In the genomic region with DNA sequence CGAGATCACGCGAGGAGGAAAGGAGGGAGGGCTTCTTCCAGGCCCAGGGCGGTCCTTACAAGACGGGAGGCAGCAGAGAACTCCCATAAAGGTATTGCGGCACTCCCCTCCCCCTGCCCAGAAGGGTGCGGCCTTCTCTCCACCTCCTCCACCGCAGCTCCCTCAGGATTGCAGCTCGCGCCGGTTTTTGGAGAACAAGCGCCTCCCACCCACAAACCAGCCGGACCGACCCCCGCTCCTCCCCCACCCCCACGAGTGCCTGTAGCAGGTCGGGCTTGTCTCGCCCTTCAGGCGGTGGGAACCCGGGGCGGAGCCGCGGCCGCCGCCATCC, we compare ENCODE assay signal across 8 cellular contexts.
A peak's percentile ranks its signal among the peaks of the same experiment; 100 is the strongest.
DNase-seq lines count a peak whose midpoint lies in the region; TF ChIP-seq lines count a peak whose summit lies in the region.

No MANE protein-coding gene starts in this region.

- H3K9ac ChIP-seq in Loucy (ENCODE audit: low read depth, low read length, poor library complexity, severe bottlenecking) (peak overlapping the region; percentile 92), SK-N-MC (ENCODE audit: insufficient read length) (peak overlapping the region; percentile 68)

- H3K9me2 ChIP-seq in Loucy (replicated peaks; ENCODE audit: low read depth, low read length), result no peaks in the 10 kb centered on the region

- H3K4me2 ChIP-seq in Loucy (ENCODE audit: low read depth, low read length, poor library complexity, severe bottlenecking), result peak overlapping the region; percentile 96

- peaks cover 9% of the 10 kb centered on the region; the same call in 1 of the 2 replicates for H3F3A ChIP-seq in Loucy (ENCODE audit: low read depth)

- DNase-seq in DMS53 (lab: John Stamatoyannopoulos, UW), result peak; percentile 83
- DNase-seq in DMS53 treated with DMSO at 0.1 percent for 48 hours (lab: John Stamatoyannopoulos, UW; ENCODE audit: unreplicated experiment), result no peak
- peak; percentile 97 for DNase-seq in HCEC 1CT
- peak; percentile 56 for DNase-seq in SK-N-MC (ENCODE audit: low read depth, low spot score)
- DNase-seq in brain pericyte (ENCODE audit: low read depth, low spot score), result peak; percentile 88
- DNase-seq in iPS-NIHi7 (ENCODE audit: extremely low spot score), result peak; percentile 75
- DNase-seq in stimulated activated CD4-positive, alpha-beta T cell treated with anti-CD3 and anti-CD28 coated beads, Interleukin-15, amount 100 ng/mL, for 24 hours, result peak; percentile 89

- peaks cover 50% of the 10 kb centered on the region for H3K4me1 ChIP-seq in Loucy (ENCODE audit: insufficient read depth, low read length, poor library complexity, severe bottlenecking)

- peaks cover 85% of the 10 kb centered on the region for H3K79me2 ChIP-seq in Loucy (ENCODE audit: insufficient read depth, low read length)

- H3K27me3 ChIP-seq in Loucy (ENCODE audit: insufficient read depth, low read length, poor library complexity, severe bottlenecking), result peaks cover 5% of the 10 kb centered on the region

- peaks cover 27% of the 10 kb centered on the region; the same call in 1 of the 2 replicates for H3K36me3 ChIP-seq in Loucy (ENCODE audit: insufficient read depth, low read length)
- H3K36me3 ChIP-seq in SK-N-MC (ENCODE audit: insufficient read depth, low read length), result peaks cover 41% of the 10 kb centered on the region

- TF ChIP-seq CTCF in Loucy (conservative IDR thresholded peaks at IDR 0.05; ENCODE audit: low read length), result no peak

- peak overlapping the region; percentile 97 for H3K27ac ChIP-seq in SK-N-MC

- H2AFZ ChIP-seq in Loucy (ENCODE audit: low read length), result no peak overlapping the region; the same call in 1 of the 2 replicates

- H4K20me1 ChIP-seq in Loucy (ENCODE audit: insufficient read depth, low read length, poor library complexity, severe bottlenecking), result peaks cover 83% of the 10 kb centered on the region

- H3K9me3 ChIP-seq in Loucy (ENCODE audit: insufficient read depth, low read depth, low read length) (no peaks in the 10 kb centered on the region), SK-N-MC (ENCODE audit: low read depth, low read length) (no peaks in the 10 kb centered on the region)

- peak overlapping the region; percentile 98 for H3K4me3 ChIP-seq in Loucy (ENCODE audit: low read length, poor library complexity, severe bottlenecking)
- H3K4me3 ChIP-seq in SK-N-MC, result peak overlapping the region; percentile 87
